Comparison of ENCODE assay signal across 1 cellular context in the genomic region with DNA sequence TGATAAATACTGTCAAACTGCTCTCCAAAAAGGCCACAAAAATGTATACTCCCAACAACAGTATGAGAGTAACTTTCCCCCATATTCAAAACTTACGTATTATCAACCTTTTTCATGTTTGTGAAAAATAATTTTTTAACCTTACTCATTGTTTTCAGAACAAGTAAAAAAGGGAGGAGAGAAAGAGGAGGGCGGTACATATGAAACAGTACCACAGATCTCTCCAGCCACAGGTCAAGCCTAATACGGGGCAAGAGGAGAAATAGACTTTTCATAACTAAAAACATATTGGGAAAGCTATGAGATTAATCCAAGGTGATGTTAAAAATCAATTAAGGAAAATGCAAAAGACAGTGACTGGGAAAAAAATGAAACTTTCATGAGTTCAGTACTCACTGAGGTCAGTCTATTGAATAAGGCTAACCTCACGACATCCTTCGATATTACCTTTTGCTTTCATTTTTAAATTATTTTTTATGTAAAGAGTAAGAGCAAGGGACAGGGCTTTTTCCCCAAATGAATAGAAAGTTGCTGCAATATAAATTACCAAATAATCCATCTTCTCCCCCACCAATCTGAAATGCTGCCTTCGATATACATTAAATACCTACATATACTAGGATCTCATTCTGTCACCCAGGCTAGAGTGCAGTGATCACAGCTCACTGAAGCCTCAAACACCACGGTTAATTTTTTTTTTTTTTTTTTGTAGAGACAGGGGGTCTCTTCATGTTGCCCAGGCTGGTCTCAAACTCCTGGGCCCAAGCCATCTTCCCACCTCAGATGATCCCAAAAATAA.
TF ChIP-seq lines count a peak whose summit lies in the region.

No MANE protein-coding gene starts in this region.

TF ChIP-seq in WTC11, 78 proteins besides CTCF, POLR2A, EP300 and RAD21 (continued from another document):
- TF ChIP-seq, protein P1, sequence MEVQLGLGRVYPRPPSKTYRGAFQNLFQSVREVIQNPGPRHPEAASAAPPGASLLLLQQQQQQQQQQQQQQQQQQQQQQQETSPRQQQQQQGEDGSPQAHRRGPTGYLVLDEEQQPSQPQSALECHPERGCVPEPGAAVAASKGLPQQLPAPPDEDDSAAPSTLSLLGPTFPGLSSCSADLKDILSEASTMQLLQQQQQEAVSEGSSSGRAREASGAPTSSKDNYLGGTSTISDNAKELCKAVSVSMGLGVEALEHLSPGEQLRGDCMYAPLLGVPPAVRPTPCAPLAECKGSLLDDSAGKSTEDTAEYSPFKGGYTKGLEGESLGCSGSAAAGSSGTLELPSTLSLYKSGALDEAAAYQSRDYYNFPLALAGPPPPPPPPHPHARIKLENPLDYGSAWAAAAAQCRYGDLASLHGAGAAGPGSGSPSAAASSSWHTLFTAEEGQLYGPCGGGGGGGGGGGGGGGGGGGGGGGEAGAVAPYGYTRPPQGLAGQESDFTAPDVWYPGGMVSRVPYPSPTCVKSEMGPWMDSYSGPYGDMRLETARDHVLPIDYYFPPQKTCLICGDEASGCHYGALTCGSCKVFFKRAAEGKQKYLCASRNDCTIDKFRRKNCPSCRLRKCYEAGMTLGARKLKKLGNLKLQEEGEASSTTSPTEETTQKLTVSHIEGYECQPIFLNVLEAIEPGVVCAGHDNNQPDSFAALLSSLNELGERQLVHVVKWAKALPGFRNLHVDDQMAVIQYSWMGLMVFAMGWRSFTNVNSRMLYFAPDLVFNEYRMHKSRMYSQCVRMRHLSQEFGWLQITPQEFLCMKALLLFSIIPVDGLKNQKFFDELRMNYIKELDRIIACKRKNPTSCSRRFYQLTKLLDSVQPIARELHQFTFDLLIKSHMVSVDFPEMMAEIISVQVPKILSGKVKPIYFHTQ (CRISPR knock-in tag; IDR thresholded peaks at IDR 0.05) = no peak
- TF ChIP-seq ZNF232 (CRISPR knock-in tag; IDR thresholded peaks at IDR 0.05) (no peak), MYBL2 (CRISPR knock-in tag; IDR thresholded peaks at IDR 0.05) (no peak), NR2C2 (CRISPR knock-in tag; IDR thresholded peaks at IDR 0.05) (no peak), SMAD3 (CRISPR knock-in tag; IDR thresholded peaks at IDR 0.05; ENCODE audit: borderline replicate concordance) (no peak), TEAD1 (CRISPR knock-in tag; IDR thresholded peaks at IDR 0.05) (no peak), NFATC4 (CRISPR knock-in tag; IDR thresholded peaks at IDR 0.05) (no peak)
- TF ChIP-seq, protein P2, sequence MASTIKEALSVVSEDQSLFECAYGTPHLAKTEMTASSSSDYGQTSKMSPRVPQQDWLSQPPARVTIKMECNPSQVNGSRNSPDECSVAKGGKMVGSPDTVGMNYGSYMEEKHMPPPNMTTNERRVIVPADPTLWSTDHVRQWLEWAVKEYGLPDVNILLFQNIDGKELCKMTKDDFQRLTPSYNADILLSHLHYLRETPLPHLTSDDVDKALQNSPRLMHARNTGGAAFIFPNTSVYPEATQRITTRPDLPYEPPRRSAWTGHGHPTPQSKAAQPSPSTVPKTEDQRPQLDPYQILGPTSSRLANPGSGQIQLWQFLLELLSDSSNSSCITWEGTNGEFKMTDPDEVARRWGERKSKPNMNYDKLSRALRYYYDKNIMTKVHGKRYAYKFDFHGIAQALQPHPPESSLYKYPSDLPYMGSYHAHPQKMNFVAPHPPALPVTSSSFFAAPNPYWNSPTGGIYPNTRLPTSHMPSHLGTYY (CRISPR knock-in tag; IDR thresholded peaks at IDR 0.05) = no peak
- TF ChIP-seq, protein P3, sequence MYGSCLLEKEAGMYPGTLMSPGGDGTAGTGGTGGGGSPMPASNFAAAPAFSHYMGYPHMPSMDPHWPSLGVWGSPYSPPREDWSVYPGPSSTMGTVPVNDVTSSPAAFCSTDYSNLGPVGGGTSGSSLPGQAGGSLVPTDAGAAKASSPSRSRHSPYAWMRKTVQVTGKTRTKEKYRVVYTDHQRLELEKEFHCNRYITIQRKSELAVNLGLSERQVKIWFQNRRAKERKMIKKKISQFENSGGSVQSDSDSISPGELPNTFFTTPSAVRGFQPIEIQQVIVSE (CRISPR knock-in tag; IDR thresholded peaks at IDR 0.05; ENCODE audit: borderline replicate concordance) = no peak
- TF ChIP-seq, protein P4, sequence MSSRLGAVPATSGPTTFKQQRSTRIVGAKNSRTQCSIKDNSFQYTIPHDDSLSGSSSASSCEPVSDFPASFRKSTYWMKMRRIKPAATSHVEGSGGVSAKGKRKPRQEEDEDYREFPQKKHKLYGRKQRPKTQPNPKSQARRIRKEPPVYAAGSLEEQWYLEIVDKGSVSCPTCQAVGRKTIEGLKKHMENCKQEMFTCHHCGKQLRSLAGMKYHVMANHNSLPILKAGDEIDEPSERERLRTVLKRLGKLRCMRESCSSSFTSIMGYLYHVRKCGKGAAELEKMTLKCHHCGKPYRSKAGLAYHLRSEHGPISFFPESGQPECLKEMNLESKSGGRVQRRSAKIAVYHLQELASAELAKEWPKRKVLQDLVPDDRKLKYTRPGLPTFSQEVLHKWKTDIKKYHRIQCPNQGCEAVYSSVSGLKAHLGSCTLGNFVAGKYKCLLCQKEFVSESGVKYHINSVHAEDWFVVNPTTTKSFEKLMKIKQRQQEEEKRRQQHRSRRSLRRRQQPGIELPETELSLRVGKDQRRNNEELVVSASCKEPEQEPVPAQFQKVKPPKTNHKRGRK (CRISPR knock-in tag; IDR thresholded peaks at IDR 0.05; ENCODE audit: borderline replicate concordance) = no peak
- TF ChIP-seq, protein P5, sequence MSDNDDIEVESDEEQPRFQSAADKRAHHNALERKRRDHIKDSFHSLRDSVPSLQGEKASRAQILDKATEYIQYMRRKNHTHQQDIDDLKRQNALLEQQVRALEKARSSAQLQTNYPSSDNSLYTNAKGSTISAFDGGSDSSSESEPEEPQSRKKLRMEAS (CRISPR knock-in tag; IDR thresholded peaks at IDR 0.05) = no peak
